1 cellular context compared by ENCODE assay signal in the genomic region with DNA sequence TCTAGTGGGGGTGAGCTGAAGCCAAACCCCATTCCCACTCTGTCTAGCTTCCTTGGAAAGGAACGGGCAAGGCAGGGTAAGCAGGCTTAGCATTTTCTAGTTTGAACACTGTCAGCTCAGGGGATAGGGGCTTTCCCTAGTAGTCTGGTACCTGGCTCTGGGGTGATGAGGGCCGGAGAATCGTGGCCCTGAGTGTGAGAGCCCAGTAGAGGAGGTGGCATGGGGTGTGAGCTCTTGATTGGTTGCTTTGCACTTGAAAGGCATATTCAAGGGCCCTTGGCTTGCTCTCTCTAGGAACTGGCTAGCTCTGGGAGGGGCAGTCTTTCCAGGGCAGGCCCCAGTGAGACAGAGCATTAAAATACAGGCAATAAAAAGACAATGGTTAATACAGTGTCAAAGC.
TF ChIP-seq lines count a peak whose summit lies in the region.

No MANE protein-coding gene starts in this region.

TF ChIP-seq in GM23338, 12 proteins besides CTCF, POLR2A, EP300 and RAD21:
- TF ChIP-seq, protein P1, sequence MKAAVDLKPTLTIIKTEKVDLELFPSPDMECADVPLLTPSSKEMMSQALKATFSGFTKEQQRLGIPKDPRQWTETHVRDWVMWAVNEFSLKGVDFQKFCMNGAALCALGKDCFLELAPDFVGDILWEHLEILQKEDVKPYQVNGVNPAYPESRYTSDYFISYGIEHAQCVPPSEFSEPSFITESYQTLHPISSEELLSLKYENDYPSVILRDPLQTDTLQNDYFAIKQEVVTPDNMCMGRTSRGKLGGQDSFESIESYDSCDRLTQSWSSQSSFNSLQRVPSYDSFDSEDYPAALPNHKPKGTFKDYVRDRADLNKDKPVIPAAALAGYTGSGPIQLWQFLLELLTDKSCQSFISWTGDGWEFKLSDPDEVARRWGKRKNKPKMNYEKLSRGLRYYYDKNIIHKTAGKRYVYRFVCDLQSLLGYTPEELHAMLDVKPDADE (IDR thresholded peaks at IDR 0.05), result no peak
- no peak for TF ChIP-seq POLR2AphosphoS5 (IDR thresholded peaks at IDR 0.05; ENCODE audit: low read depth)
- no peak for TF ChIP-seq ZNF114 (CRISPR knock-in tag; IDR thresholded peaks at IDR 0.05)
- TF ChIP-seq STAT1 (IDR thresholded peaks at IDR 0.05; ENCODE audit: unreplicated experiment), result no peak
- no peak for TF ChIP-seq EZH2 (IDR thresholded peaks at IDR 0.05; ENCODE audit: low read depth, unreplicated experiment)
- TF ChIP-seq, protein P2, sequence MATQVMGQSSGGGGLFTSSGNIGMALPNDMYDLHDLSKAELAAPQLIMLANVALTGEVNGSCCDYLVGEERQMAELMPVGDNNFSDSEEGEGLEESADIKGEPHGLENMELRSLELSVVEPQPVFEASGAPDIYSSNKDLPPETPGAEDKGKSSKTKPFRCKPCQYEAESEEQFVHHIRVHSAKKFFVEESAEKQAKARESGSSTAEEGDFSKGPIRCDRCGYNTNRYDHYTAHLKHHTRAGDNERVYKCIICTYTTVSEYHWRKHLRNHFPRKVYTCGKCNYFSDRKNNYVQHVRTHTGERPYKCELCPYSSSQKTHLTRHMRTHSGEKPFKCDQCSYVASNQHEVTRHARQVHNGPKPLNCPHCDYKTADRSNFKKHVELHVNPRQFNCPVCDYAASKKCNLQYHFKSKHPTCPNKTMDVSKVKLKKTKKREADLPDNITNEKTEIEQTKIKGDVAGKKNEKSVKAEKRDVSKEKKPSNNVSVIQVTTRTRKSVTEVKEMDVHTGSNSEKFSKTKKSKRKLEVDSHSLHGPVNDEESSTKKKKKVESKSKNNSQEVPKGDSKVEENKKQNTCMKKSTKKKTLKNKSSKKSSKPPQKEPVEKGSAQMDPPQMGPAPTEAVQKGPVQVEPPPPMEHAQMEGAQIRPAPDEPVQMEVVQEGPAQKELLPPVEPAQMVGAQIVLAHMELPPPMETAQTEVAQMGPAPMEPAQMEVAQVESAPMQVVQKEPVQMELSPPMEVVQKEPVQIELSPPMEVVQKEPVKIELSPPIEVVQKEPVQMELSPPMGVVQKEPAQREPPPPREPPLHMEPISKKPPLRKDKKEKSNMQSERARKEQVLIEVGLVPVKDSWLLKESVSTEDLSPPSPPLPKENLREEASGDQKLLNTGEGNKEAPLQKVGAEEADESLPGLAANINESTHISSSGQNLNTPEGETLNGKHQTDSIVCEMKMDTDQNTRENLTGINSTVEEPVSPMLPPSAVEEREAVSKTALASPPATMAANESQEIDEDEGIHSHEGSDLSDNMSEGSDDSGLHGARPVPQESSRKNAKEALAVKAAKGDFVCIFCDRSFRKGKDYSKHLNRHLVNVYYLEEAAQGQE (IDR thresholded peaks at IDR 0.05; ENCODE audit: unreplicated experiment), result no peak
- TF ChIP-seq, protein P3, sequence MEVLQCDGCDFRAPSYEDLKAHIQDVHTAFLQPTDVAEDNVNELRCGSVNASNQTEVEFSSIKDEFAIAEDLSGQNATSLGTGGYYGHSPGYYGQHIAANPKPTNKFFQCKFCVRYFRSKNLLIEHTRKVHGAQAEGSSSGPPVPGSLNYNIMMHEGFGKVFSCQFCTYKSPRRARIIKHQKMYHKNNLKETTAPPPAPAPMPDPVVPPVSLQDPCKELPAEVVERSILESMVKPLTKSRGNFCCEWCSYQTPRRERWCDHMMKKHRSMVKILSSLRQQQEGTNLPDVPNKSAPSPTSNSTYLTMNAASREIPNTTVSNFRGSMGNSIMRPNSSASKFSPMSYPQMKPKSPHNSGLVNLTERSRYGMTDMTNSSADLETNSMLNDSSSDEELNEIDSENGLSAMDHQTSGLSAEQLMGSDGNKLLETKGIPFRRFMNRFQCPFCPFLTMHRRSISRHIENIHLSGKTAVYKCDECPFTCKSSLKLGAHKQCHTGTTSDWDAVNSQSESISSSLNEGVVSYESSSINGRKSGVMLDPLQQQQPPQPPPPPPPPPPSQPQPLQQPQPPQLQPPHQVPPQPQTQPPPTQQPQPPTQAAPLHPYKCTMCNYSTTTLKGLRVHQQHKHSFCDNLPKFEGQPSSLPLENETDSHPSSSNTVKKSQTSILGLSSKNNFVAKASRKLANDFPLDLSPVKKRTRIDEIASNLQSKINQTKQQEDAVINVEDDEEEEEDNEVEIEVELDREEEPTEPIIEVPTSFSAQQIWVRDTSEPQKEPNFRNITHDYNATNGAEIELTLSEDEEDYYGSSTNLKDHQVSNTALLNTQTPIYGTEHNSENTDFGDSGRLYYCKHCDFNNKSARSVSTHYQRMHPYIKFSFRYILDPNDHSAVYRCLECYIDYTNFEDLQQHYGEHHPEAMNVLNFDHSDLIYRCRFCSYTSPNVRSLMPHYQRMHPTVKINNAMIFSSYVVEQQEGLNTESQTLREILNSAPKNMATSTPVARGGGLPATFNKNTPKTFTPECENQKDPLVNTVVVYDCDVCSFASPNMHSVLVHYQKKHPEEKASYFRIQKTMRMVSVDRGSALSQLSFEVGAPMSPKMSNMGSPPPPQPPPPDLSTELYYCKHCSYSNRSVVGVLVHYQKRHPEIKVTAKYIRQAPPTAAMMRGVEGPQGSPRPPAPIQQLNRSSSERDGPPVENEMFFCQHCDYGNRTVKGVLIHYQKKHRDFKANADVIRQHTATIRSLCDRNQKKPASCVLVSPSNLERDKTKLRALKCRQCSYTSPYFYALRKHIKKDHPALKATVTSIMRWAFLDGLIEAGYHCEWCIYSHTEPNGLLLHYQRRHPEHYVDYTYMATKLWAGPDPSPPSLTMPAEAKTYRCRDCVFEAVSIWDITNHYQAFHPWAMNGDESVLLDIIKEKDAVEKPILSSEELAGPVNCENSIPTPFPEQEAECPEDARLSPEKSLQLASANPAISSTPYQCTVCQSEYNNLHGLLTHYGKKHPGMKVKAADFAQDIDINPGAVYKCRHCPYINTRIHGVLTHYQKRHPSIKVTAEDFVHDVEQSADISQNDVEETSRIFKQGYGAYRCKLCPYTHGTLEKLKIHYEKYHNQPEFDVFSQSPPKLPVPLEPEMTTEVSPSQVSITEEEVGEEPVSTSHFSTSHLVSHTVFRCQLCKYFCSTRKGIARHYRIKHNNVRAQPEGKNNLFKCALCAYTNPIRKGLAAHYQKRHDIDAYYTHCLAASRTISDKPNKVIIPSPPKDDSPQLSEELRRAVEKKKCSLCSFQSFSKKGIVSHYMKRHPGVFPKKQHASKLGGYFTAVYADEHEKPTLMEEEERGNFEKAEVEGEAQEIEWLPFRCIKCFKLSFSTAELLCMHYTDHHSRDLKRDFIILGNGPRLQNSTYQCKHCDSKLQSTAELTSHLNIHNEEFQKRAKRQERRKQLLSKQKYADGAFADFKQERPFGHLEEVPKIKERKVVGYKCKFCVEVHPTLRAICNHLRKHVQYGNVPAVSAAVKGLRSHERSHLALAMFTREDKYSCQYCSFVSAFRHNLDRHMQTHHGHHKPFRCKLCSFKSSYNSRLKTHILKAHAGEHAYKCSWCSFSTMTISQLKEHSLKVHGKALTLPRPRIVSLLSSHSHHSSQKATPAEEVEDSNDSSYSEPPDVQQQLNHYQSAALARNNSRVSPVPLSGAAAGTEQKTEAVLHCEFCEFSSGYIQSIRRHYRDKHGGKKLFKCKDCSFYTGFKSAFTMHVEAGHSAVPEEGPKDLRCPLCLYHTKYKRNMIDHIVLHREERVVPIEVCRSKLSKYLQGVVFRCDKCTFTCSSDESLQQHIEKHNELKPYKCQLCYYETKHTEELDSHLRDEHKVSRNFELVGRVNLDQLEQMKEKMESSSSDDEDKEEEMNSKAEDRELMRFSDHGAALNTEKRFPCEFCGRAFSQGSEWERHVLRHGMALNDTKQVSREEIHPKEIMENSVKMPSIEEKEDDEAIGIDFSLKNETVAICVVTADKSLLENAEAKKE (CRISPR knock-in tag; IDR thresholded peaks at IDR 0.05), result no peak
- no peak for TF ChIP-seq NANOG (IDR thresholded peaks at IDR 0.05; ENCODE audit: borderline replicate concordance)
- no peak for TF ChIP-seq JUNB (IDR thresholded peaks at IDR 0.05; ENCODE audit: unreplicated experiment)
- TF ChIP-seq ZNF331 (CRISPR knock-in tag; IDR thresholded peaks at IDR 0.05; ENCODE audit: low read depth), result no peak
- no peak for TF ChIP-seq EZH2phosphoT487 (IDR thresholded peaks at IDR 0.05; ENCODE audit: unreplicated experiment)
- no peak for TF ChIP-seq CREB1 (CRISPR knock-in tag; IDR thresholded peaks at IDR 0.05; ENCODE audit: low read depth)
